11 cellular contexts compared by ENCODE assay signal in genomic region chr15:48072941-48073340, GRCh38. TPM values are rescaled to one million over a fixed set of nuclear protein-coding genes. Genes with fewer than 3 reads are reported as not detected.
"Had no signal": no experiment of that assay in that cellular context is flagged by ENCODE, and none has a peak within 500 bp of the region (broad histone marks: within the 10 kb centered on the region; RNA-seq: fewer than 3 reads in every experiment).

No MANE protein-coding gene starts in this region.

- H3K4me3 ChIP-seq: GM23248, GM23338, HAP-1 had no signal

- H3K4me1 ChIP-seq: HAP-1 had no signal

- H3K4me2 ChIP-seq: GM23338 had no signal

- H3K4me1 Mint-ChIP-seq: GM23338, H9 had no signal

- H3K9ac ChIP-seq: GM23248 had no signal

- H3K36me3 ChIP-seq: HAP-1 had no signal

- DNase-seq: GM23248, GOT3, H7, H9, HCEC 1CT, HFFc6 had no signal

- H2AFZ ChIP-seq: GM23248, GM23338 had no signal

- ATAC-seq: GM23338, HCT116 had no signal

- H3K27ac ChIP-seq: GM23248 had no signal

- H3K27ac Mint-ChIP-seq: GM23338, HFFc6 had no signal

- H3K4me3 Mint-ChIP-seq: GM23338, H9, HFFc6 had no signal

RNA-seq across cellular contexts. Expression of gene SLC24A5, which starts 47.8 kb away (rescaled TPM):
- total RNA-seq: GM23248, GM23338, H1, H4, H9, HFFc6 had no signal
- polyA plus RNA-seq: GM23248, H1 had no signal
